Comparison of ENCODE assay signal across 8 cellular contexts in the genomic region with DNA sequence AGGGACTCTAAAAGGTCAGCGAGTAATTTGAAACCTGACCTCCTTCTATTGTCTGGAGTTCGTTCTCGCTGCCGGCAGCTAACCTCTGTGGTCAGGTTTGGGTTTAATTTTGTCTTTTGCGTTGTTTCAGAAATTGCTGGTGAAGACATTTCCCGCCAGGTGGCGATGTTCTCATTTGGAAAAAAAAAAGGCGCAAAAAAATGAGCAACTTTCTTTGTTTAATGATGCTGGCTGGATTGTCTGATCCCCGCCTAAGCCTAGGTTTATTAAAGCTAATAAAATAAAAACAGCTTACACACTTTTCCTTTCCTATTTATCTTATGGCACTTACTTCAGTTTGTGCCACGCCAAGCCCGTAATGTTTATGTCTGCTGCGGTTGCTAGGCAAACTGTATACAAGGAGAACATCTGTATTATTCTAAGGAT.
DNase-seq lines count a peak whose midpoint lies in the region; TF ChIP-seq lines count a peak whose summit lies in the region.

No MANE protein-coding gene starts in this region.

- TF ChIP-seq EP300 in ovary (IDR thresholded peaks at IDR 0.05) = no peak

- H3K9me3 ChIP-seq in ovary = no peaks in the 10 kb centered on the region

- TF ChIP-seq POLR2A in ovary (IDR thresholded peaks at IDR 0.05) = no peak

- TF ChIP-seq CTCF in HFFc6 (IDR thresholded peaks at IDR 0.05) (peak; percentile 88), epithelial cell of proximal tubule (conservative IDR thresholded peaks at IDR 0.05; ENCODE audit: low read depth, low read length) (peak; percentile 77), ovary (IDR thresholded peaks at IDR 0.05) (no peak)

- no peak overlapping the region for H3K4me3 Mint-ChIP-seq in HFFc6

- 4 to 8% (median 6%) methylated on average over 12 of the region's 12 CpGs for WGBS in ovary, 3 donors

- DNase-seq in NCI-H1105 treated with DMSO at 0.1 percent for 48 hours (lab: John Stamatoyannopoulos, UW) (peak; percentile 17), NCI-H1105 (lab: John Stamatoyannopoulos, UW) (no peak), HFFc6 (peak; percentile 12), RPMI8226 (peak; percentile 63), epithelial cell of proximal tubule (ENCODE audit: low read depth) (peak; percentile 1), ovary (peak in 4 of 5 donors; percentile 15 to 34 (median 22)), islet precursor cell (no peak), NCI-H345 (lab: John Stamatoyannopoulos, UW) (no peak)

- no peak overlapping the region for H3K4me3 ChIP-seq in epithelial cell of proximal tubule (ENCODE audit: low read depth, low read length)
- no peak overlapping the region for H3K4me3 ChIP-seq in ovary

- no peak overlapping the region for H3K27ac Mint-ChIP-seq in HFFc6

- no peaks in the 10 kb centered on the region for H3K4me1 Mint-ChIP-seq in HFFc6 (ENCODE audit: low read depth)

- peaks cover 9% of the 10 kb centered on the region for H3K27me3 Mint-ChIP-seq in HFFc6 (ENCODE audit: insufficient read depth)

- no peak overlapping the region for H3K27ac ChIP-seq in ovary

- H3K4me1 ChIP-seq in ovary (ENCODE audit: insufficient read depth) = no peaks in the 10 kb centered on the region

- intact Hi-C loops in ovary (cut with DNase I) = loop anchor here in 1 of 4 donors (5.0 kb wide), 1 partner anchor 1501 kb away; no protein-coding TSS in a partner anchor

- H3K27me3 ChIP-seq in ovary = no peaks in the 10 kb centered on the region

- no peaks in the 10 kb centered on the region for H3K36me3 Mint-ChIP-seq in HFFc6 (ENCODE audit: low read depth)

- H3K36me3 ChIP-seq in ovary = no peaks in the 10 kb centered on the region

- H3K9me3 Mint-ChIP-seq in HFFc6 = no peaks in the 10 kb centered on the region

Comparison
In these comparisons a context has a peak if more than half of its experiments do, and no peak if none do; other contexts are left out.
1. DNase-seq: peak in NCI-H1105 treated with DMSO at 0.1 percent for 48 hours (single experiment), HFFc6 (single experiment), RPMI8226 (single experiment), epithelial cell of proximal tubule (single experiment) and ovary (4 of 5); none in NCI-H1105 (single experiment), islet precursor cell (single experiment) and NCI-H345 (single experiment).
2. CTCF ChIP-seq: peak in HFFc6 (single experiment) and epithelial cell of proximal tubule (single experiment); none in ovary (0 of 3).